Comparison of ENCODE assay signal across 11 cellular contexts in the genomic region with DNA sequence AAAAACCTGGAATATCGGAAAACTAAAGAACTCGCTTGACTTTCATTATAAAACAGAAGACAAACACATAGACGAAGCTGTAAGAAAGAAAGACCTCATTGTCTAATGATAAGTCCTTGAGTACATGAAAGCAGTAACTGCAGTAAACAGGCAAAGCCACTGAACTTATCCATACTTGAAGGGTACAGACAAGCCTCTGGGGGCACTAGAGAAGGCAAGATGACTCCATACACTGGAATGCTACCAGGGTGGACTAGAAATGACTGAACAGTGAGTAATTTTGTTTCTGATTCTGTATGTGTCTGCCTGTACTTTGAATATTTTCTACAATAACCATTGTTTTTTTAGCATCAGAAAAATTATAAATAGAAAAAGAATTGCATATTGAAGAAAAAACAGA.
DNase-seq lines count a peak whose midpoint lies in the region; TF ChIP-seq lines count a peak whose summit lies in the region.
"Had no signal": no experiment of that assay in that cellular context is flagged by ENCODE, and none has a peak within 500 bp of the region (broad histone marks: within the 10 kb centered on the region; RNA-seq: fewer than 3 reads in every experiment).

No MANE protein-coding gene starts in this region.

- intact Hi-C loops in activated CD4-positive, alpha-beta T cell treated with anti-CD3 and anti-CD28 coated beads, Interleukin-2, amount 10 ng/mL, durations not matched to agents 24 days and 14 days (cut with micrococcal nuclease) = no loop called here

- H3K4me1 Mint-ChIP-seq in nephron progenitor cell = no peaks in the 10 kb centered on the region
- H3K4me1 Mint-ChIP-seq in activated CD4-positive, alpha-beta T cell treated with anti-CD3 and anti-CD28 coated beads, Interleukin-2, amount 10 ng/mL, durations not matched to agents 24 days and 14 days = no peaks in the 10 kb centered on the region
- H3K4me1 Mint-ChIP-seq: stimulated activated effector memory CD8-positive, alpha-beta T cell treated with anti-CD3 and anti-CD28 coated beads, Interleukin-12 subunit alpha, Interleukin-12 subunit beta, amount 100 ng/mL, for 72 hours had no signal

- DNase-seq in ELF-1 (ENCODE audit: low read depth, low spot score) (peak; percentile 5), MV-4-11 (lab: John Stamatoyannopoulos, UW) (peak; percentile 55), choroid plexus epithelial cell (ENCODE audit: low read depth) (peak; percentile 94), nephron progenitor cell (no peak), ecto neural progenitor cell (ENCODE audit: low spot score) (no peak), superior temporal gyrus (ENCODE audit: extremely low spot score) (no peak)
- no peak for DNase-seq in stimulated activated CD4-positive, alpha-beta T cell treated with anti-CD3 and anti-CD28 coated beads, Interleukin-1b, Interleukin-23, amount 100 ng/mL, for 48 hours
- DNase-seq in activated CD4-positive, alpha-beta T cell treated with anti-CD3 and anti-CD28 coated beads, Interleukin-2, amount 10 ng/mL, durations not matched to agents 24 days and 14 days = no peak
- DNase-seq: effector memory CD8-positive, alpha-beta T cell; ovary had no signal

- no peak overlapping the region for H3K27ac Mint-ChIP-seq in nephron progenitor cell
- no peak overlapping the region for H3K27ac Mint-ChIP-seq in activated CD4-positive, alpha-beta T cell treated with anti-CD3 and anti-CD28 coated beads, Interleukin-2, amount 10 ng/mL, durations not matched to agents 24 days and 14 days
- H3K27ac Mint-ChIP-seq: effector memory CD8-positive, alpha-beta T cell; stimulated activated effector memory CD8-positive, alpha-beta T cell treated with anti-CD3 and anti-CD28 coated beads, Interleukin-12 subunit alpha, Interleukin-12 subunit beta, amount 100 ng/mL, for 72 hours had no signal

- no peaks in the 10 kb centered on the region for H3K36me3 Mint-ChIP-seq in nephron progenitor cell (ENCODE audit: low read depth)
- no peaks in the 10 kb centered on the region for H3K36me3 Mint-ChIP-seq in activated CD4-positive, alpha-beta T cell treated with anti-CD3 and anti-CD28 coated beads, Interleukin-2, amount 10 ng/mL, durations not matched to agents 24 days and 14 days (ENCODE audit: low read depth)
- H3K36me3 Mint-ChIP-seq: stimulated activated effector memory CD8-positive, alpha-beta T cell treated with anti-CD3 and anti-CD28 coated beads, Interleukin-12 subunit alpha, Interleukin-12 subunit beta, amount 100 ng/mL, for 72 hours had no signal

- H3K9me3 Mint-ChIP-seq in nephron progenitor cell = no peaks in the 10 kb centered on the region
- no peaks in the 10 kb centered on the region for H3K9me3 Mint-ChIP-seq in activated CD4-positive, alpha-beta T cell treated with anti-CD3 and anti-CD28 coated beads, Interleukin-2, amount 10 ng/mL, durations not matched to agents 24 days and 14 days
- H3K9me3 Mint-ChIP-seq: effector memory CD8-positive, alpha-beta T cell; stimulated activated effector memory CD8-positive, alpha-beta T cell treated with anti-CD3 and anti-CD28 coated beads, Interleukin-12 subunit alpha, Interleukin-12 subunit beta, amount 100 ng/mL, for 72 hours had no signal

- H3K4me3 Mint-ChIP-seq in nephron progenitor cell = no peak overlapping the region
- no peak overlapping the region for H3K4me3 Mint-ChIP-seq in activated CD4-positive, alpha-beta T cell treated with anti-CD3 and anti-CD28 coated beads, Interleukin-2, amount 10 ng/mL, durations not matched to agents 24 days and 14 days
- H3K4me3 Mint-ChIP-seq: effector memory CD8-positive, alpha-beta T cell; stimulated activated effector memory CD8-positive, alpha-beta T cell treated with anti-CD3 and anti-CD28 coated beads, Interleukin-12 subunit alpha, Interleukin-12 subunit beta, amount 100 ng/mL, for 72 hours had no signal

- H3K4me3 ChIP-seq in choroid plexus epithelial cell (ENCODE audit: low read depth, low read length) = no peak overlapping the region
- H3K4me3 ChIP-seq: ovary had no signal

- H3K27me3 Mint-ChIP-seq in nephron progenitor cell (ENCODE audit: low read depth, poor library complexity) = no peaks in the 10 kb centered on the region
- no peaks in the 10 kb centered on the region for H3K27me3 Mint-ChIP-seq in activated CD4-positive, alpha-beta T cell treated with anti-CD3 and anti-CD28 coated beads, Interleukin-2, amount 10 ng/mL, durations not matched to agents 24 days and 14 days

- TF ChIP-seq CTCF in choroid plexus epithelial cell (conservative IDR thresholded peaks at IDR 0.05; ENCODE audit: low read depth, low read length) = peak; percentile 64
- TF ChIP-seq CTCF in nephron progenitor cell (IDR thresholded peaks at IDR 0.05) = peak; percentile 30

Comparison
In these comparisons a context has a peak if more than half of its experiments do, and no peak if none do; other contexts are left out.
1. DNase-seq: peak in ELF-1 (single experiment), MV-4-11 (single experiment) and choroid plexus epithelial cell (single experiment); none in nephron progenitor cell (single experiment), ecto neural progenitor cell (single experiment), stimulated activated CD4-positive, alpha-beta T cell treated with anti-CD3 and anti-CD28 coated beads, Interleukin-1b, Interleukin-23, amount 100 ng/mL, for 48 hours (single experiment), activated CD4-positive, alpha-beta T cell treated with anti-CD3 and anti-CD28 coated beads, Interleukin-2, amount 10 ng/mL, durations not matched to agents 24 days and 14 days (single experiment) and superior temporal gyrus (single experiment).